Comparison of ENCODE assay signal across 20 cellular contexts in the genomic region with DNA sequence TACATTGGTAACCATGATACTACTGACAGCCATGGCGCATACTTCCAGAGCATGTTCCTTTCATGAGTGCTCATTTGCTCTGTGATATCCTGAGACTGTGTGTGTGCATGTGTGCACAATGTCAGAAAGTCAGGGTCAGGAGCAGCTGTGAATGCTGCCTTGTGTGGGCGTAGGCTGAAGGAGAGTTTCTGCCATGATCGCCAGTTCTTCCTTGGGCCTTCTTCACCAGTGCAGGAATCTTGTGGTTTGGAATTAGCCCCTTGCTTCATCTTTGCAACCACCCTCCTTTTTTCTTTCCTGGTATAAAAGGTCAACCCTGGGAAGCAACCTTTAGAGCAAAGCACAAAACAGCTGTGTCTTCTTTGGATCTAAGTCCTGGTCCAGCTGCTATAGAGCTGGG.
"Had no signal": no experiment of that assay in that cellular context is flagged by ENCODE, and none has a peak within 500 bp of the region (broad histone marks: within the 10 kb centered on the region; RNA-seq: fewer than 3 reads in every experiment).

No MANE protein-coding gene starts in this region.

- H3K27ac ChIP-seq: epithelial cell of prostate, esophagus muscularis mucosa, gastroesophageal sphincter, neural progenitor cell, parathyroid adenoma, sigmoid colon, tibial artery, upper lobe of left lung, uterus had no signal

- H3K79me2 ChIP-seq: parathyroid adenoma had no signal

- H3K4me2 ChIP-seq: neural progenitor cell had no signal

- H3K27me3 Mint-ChIP-seq: effector memory CD8-positive, alpha-beta T cell; stimulated activated naive CD8-positive, alpha-beta T cell treated with anti-CD3 and anti-CD28 coated beads, Interleukin-15, Interleukin-2, amounts not matched to agents 100 ng/mL and 50 ng/mL, for 24 hours had no signal

- H3K4me1 ChIP-seq: parathyroid adenoma, sigmoid colon, uterus had no signal

- H3K9ac ChIP-seq: neural progenitor cell, parathyroid adenoma had no signal

- H3K36me3 ChIP-seq: neural progenitor cell, sigmoid colon, upper lobe of left lung, uterus had no signal

- H3K36me3 Mint-ChIP-seq: natural killer cell treated with Interleukin-12 subunit alpha and Interleukin-12 subunit beta and Interleukin-15 and Interleukin-18, amount 100 ng/mL, for 72 hours; neural progenitor cell had no signal

- H3K9me3 Mint-ChIP-seq: effector memory CD8-positive, alpha-beta T cell; natural killer cell treated with Interleukin-12 subunit alpha and Interleukin-12 subunit beta and Interleukin-15 and Interleukin-18, amount 100 ng/mL, for 72 hours; neural progenitor cell; stimulated activated effector memory CD8-positive, alpha-beta T cell treated with anti-CD3 and anti-CD28 coated beads, Interleukin-12 subunit alpha, Interleukin-12 subunit beta, amount 100 ng/mL, for 72 hours; stimulated activated naive CD8-positive, alpha-beta T cell treated with anti-CD3 and anti-CD28 coated beads, Interleukin-15, Interleukin-2, amounts not matched to agents 100 ng/mL and 50 ng/mL, for 24 hours had no signal

- DNase-seq: effector memory CD8-positive, alpha-beta T cell; hippocampal formation; left colon; mammary epithelial cell; mucosa of descending colon; occipital lobe; sigmoid colon; stimulated activated CD4-positive, alpha-beta T cell treated with anti-CD3 and anti-CD28 coated beads, Interleukin-4, amount 100 ng/mL, for 1 hour; stimulated activated CD8-positive, alpha-beta memory T cell treated with anti-CD3 and anti-CD28 coated beads, Interleukin-4, amount 100 ng/mL, for 48 hours; tibial artery; upper lobe of left lung; uterus had no signal

- H3K9me3 ChIP-seq: esophagus muscularis mucosa, gastroesophageal sphincter, mucosa of descending colon, sigmoid colon, tibial artery, upper lobe of left lung, uterus had no signal

- H3K4me3 Mint-ChIP-seq: effector memory CD8-positive, alpha-beta T cell; natural killer cell treated with Interleukin-12 subunit alpha and Interleukin-12 subunit beta and Interleukin-15 and Interleukin-18, amount 100 ng/mL, for 72 hours; neural progenitor cell; stimulated activated effector memory CD8-positive, alpha-beta T cell treated with anti-CD3 and anti-CD28 coated beads, Interleukin-12 subunit alpha, Interleukin-12 subunit beta, amount 100 ng/mL, for 72 hours; stimulated activated naive CD8-positive, alpha-beta T cell treated with anti-CD3 and anti-CD28 coated beads, Interleukin-15, Interleukin-2, amounts not matched to agents 100 ng/mL and 50 ng/mL, for 24 hours had no signal

- H2AFZ ChIP-seq: neural progenitor cell, parathyroid adenoma had no signal

- ATAC-seq: effector memory CD8-positive, alpha-beta T cell; gastroesophageal sphincter; left colon; mucosa of descending colon; natural killer cell treated with Interleukin-12 subunit alpha and Interleukin-12 subunit beta and Interleukin-15 and Interleukin-18, amount 100 ng/mL, for 72 hours; stimulated activated effector memory CD8-positive, alpha-beta T cell treated with anti-CD3 and anti-CD28 coated beads, Interleukin-12 subunit alpha, Interleukin-12 subunit beta, amount 100 ng/mL, for 72 hours had no signal

- H3K27ac Mint-ChIP-seq: effector memory CD8-positive, alpha-beta T cell; natural killer cell treated with Interleukin-12 subunit alpha and Interleukin-12 subunit beta and Interleukin-15 and Interleukin-18, amount 100 ng/mL, for 72 hours; neural progenitor cell; stimulated activated effector memory CD8-positive, alpha-beta T cell treated with anti-CD3 and anti-CD28 coated beads, Interleukin-12 subunit alpha, Interleukin-12 subunit beta, amount 100 ng/mL, for 72 hours; stimulated activated naive CD8-positive, alpha-beta T cell treated with anti-CD3 and anti-CD28 coated beads, Interleukin-15, Interleukin-2, amounts not matched to agents 100 ng/mL and 50 ng/mL, for 24 hours had no signal

- H3K27me3 ChIP-seq: esophagus muscularis mucosa, gastroesophageal sphincter, neural progenitor cell, sigmoid colon, tibial artery, upper lobe of left lung, uterus had no signal

- H3K4me3 ChIP-seq: esophagus muscularis mucosa, gastroesophageal sphincter, mucosa of descending colon, neural progenitor cell, sigmoid colon, tibial artery, upper lobe of left lung, uterus had no signal
